ENCODE assay signal across 22 cellular contexts in genomic region chr19:4983346-4984105, GRCh38. TPM values are rescaled to one million over a fixed set of nuclear protein-coding genes. Genes with fewer than 3 reads are reported as not detected.
DNase-seq lines count a peak whose midpoint lies in the region; ATAC-seq and TF ChIP-seq lines count a peak whose summit lies in the region.
"Had no signal": no experiment of that assay in that cellular context is flagged by ENCODE, and none has a peak within 500 bp of the region (broad histone marks: within the 10 kb centered on the region; RNA-seq: fewer than 3 reads in every experiment).

No MANE protein-coding gene starts in this region.

- H3K4me3 ChIP-seq in cardiac muscle cell (no peak overlapping the region), lower lobe of right lung (no peak overlapping the region), upper lobe of left lung (no peak overlapping the region), SJCRH30 (no peak overlapping the region)
- H3K4me3 ChIP-seq: Peyer's patch, uterus had no signal

- DNase-seq in cardiac muscle cell (ENCODE audit: low read depth in 1 of 2, low spot score in 1 of 2) = no peak
- no peak for DNase-seq in left ventricle myocardium superior
- no peak for DNase-seq in WTC11 (ENCODE audit: low spot score)
- no peak for DNase-seq in lower lobe of right lung
- no peak for DNase-seq in upper lobe of left lung
- DNase-seq in NCI-H1436 (lab: John Stamatoyannopoulos, UW) = no peak
- no peak for DNase-seq in SJCRH30
- no peak for DNase-seq in NCI-H1417 treated with DMSO at 0.1 percent for 48 hours (lab: John Stamatoyannopoulos, UW)
- DNase-seq: activated CD4-positive, alpha-beta memory T cell treated with anti-CD3 and anti-CD28 coated beads, Interleukin-2, amount 10 ng/mL, durations not matched to agents 7 days and 5 days; activated CD4-positive, CD25-positive, alpha-beta regulatory T cell treated with anti-CD3 and anti-CD28 coated beads, Interleukin-2, amount 50 U/mL, for 72 hours; amygdala; CD4-positive, alpha-beta memory T cell; midbrain; naive thymus-derived CD4-positive, alpha-beta T cell; NCI-H1436 treated with DMSO at 0.1 percent for 48 hours; Peyer's patch; stimulated activated CD4-positive, alpha-beta T cell treated with anti-CD3 and anti-CD28 coated beads, Interleukin-2, amount 100 ng/mL, for 48 hours; T-helper 1 cell; uterus had no signal

- H3K4me1 ChIP-seq in cardiac muscle cell (ENCODE audit: low read depth) (peaks cover 44% of the 10 kb centered on the region), lower lobe of right lung (peaks cover 50% of the 10 kb centered on the region), upper lobe of left lung (peaks cover 39 to 71% (median 52%) of the 10 kb centered on the region in 4 donors), SJCRH30 (peaks cover 23% of the 10 kb centered on the region)

- intact Hi-C loops in left ventricle myocardium superior (cut with micrococcal nuclease) (no loop called here), lower lobe of right lung (cut with DNase I) (no loop called here)

- 73 to 83% methylated on average over 18 to 22 of the region's 23 CpGs for whole genome bisulfite sequencing in upper lobe of left lung, 2 donors

- H3K27ac ChIP-seq in cardiac muscle cell (peak overlapping the region; percentile 90), lower lobe of right lung (peak overlapping the region; percentile 41), upper lobe of left lung (peak overlapping the region in 3 of 4 donors; percentile 26 to 59 (median 57)), SJCRH30 (no peak overlapping the region)
- H3K27ac ChIP-seq: Peyer's patch, uterus had no signal

- no peak overlapping the region for H3K4me3 Mint-ChIP-seq in WTC11
- H3K4me3 Mint-ChIP-seq: activated CD4-positive, alpha-beta memory T cell treated with anti-CD3 and anti-CD28 coated beads, Interleukin-2, amount 10 ng/mL, durations not matched to agents 7 days and 5 days; activated naive CD4-positive, alpha-beta T cell treated with anti-CD3 and anti-CD28 coated beads, Interleukin-2, amount 50 U/mL, for 24 hours; CD4-positive, alpha-beta memory T cell; naive thymus-derived CD4-positive, alpha-beta T cell; stimulated activated effector memory CD8-positive, alpha-beta T cell treated with anti-CD3 and anti-CD28 coated beads, Interleukin-12 subunit alpha, Interleukin-12 subunit beta, amount 100 ng/mL, for 72 hours had no signal

- H3K36me3 ChIP-seq in cardiac muscle cell (no peaks in the 10 kb centered on the region), lower lobe of right lung (peaks cover 5% of the 10 kb centered on the region), upper lobe of left lung (no peaks in the 10 kb centered on the region), SJCRH30 (no peaks in the 10 kb centered on the region)
- H3K36me3 ChIP-seq: Peyer's patch, uterus had no signal

- no peaks in the 10 kb centered on the region for H3K36me3 Mint-ChIP-seq in WTC11
- H3K36me3 Mint-ChIP-seq: activated naive CD4-positive, alpha-beta T cell treated with anti-CD3 and anti-CD28 coated beads, Interleukin-2, amount 50 U/mL, for 24 hours; CD4-positive, alpha-beta memory T cell had no signal

- no peak for ATAC-seq in left ventricle myocardium superior
- ATAC-seq in WTC11 = no peak
- ATAC-seq in lower lobe of right lung = no peak
- no peak for ATAC-seq in upper lobe of left lung (ENCODE audit: low FRiP score in 2 of 2)
- ATAC-seq: naive thymus-derived CD4-positive, alpha-beta T cell; stimulated activated effector memory CD8-positive, alpha-beta T cell treated with anti-CD3 and anti-CD28 coated beads, Interleukin-12 subunit alpha, Interleukin-12 subunit beta, amount 100 ng/mL, for 72 hours had no signal

- H3K4me1 Mint-ChIP-seq in WTC11 = peaks cover 33% of the 10 kb centered on the region

- no peaks in the 10 kb centered on the region for H3K27me3 Mint-ChIP-seq in WTC11 (ENCODE audit: low read depth)
- H3K27me3 Mint-ChIP-seq: activated CD4-positive, alpha-beta memory T cell treated with anti-CD3 and anti-CD28 coated beads, Interleukin-2, amount 10 ng/mL, durations not matched to agents 7 days and 5 days; activated naive CD4-positive, alpha-beta T cell treated with anti-CD3 and anti-CD28 coated beads, Interleukin-2, amount 50 U/mL, for 24 hours; CD4-positive, alpha-beta memory T cell; naive thymus-derived CD4-positive, alpha-beta T cell had no signal

- no peak for TF ChIP-seq POLR2A in upper lobe of left lung (IDR thresholded peaks at IDR 0.05)

- TF ChIP-seq CTCF in cardiac muscle cell (IDR thresholded peaks at IDR 0.05; ENCODE audit: low read depth, low read length) (no peak), WTC11 (IDR thresholded peaks at IDR 0.05) (no peak), lower lobe of right lung (IDR thresholded peaks at IDR 0.05) (no peak), upper lobe of left lung (IDR thresholded peaks at IDR 0.05) (no peak)

- no peaks in the 10 kb centered on the region for H3K9me3 Mint-ChIP-seq in WTC11
- H3K9me3 Mint-ChIP-seq: activated CD4-positive, alpha-beta memory T cell treated with anti-CD3 and anti-CD28 coated beads, Interleukin-2, amount 10 ng/mL, durations not matched to agents 7 days and 5 days; activated naive CD4-positive, alpha-beta T cell treated with anti-CD3 and anti-CD28 coated beads, Interleukin-2, amount 50 U/mL, for 24 hours; activated T-helper 2 cell treated with anti-CD3 and anti-CD28 coated beads, Interferon-gamma antibody, Interleukin-2, Interleukin-4, amounts not matched to agents 10 μg/mL and 5 μg/mL and 100 μg/mL, durations not matched to agents 14 hours and 24 hours and 36 hours; CD4-positive, alpha-beta memory T cell; naive thymus-derived CD4-positive, alpha-beta T cell; stimulated activated effector memory CD8-positive, alpha-beta T cell treated with anti-CD3 and anti-CD28 coated beads, Interleukin-12 subunit alpha, Interleukin-12 subunit beta, amount 100 ng/mL, for 72 hours had no signal

- peak overlapping the region; percentile 68; the same call in 1 of the 2 replicates for H3K27ac Mint-ChIP-seq in WTC11
- H3K27ac Mint-ChIP-seq: activated CD4-positive, alpha-beta memory T cell treated with anti-CD3 and anti-CD28 coated beads, Interleukin-2, amount 10 ng/mL, durations not matched to agents 7 days and 5 days; activated naive CD4-positive, alpha-beta T cell treated with anti-CD3 and anti-CD28 coated beads, Interleukin-2, amount 50 U/mL, for 24 hours; activated T-helper 2 cell treated with anti-CD3 and anti-CD28 coated beads, Interferon-gamma antibody, Interleukin-2, Interleukin-4, amounts not matched to agents 10 μg/mL and 5 μg/mL and 100 μg/mL, durations not matched to agents 14 hours and 24 hours and 36 hours; stimulated activated effector memory CD8-positive, alpha-beta T cell treated with anti-CD3 and anti-CD28 coated beads, Interleukin-12 subunit alpha, Interleukin-12 subunit beta, amount 100 ng/mL, for 72 hours had no signal

- POLR2A ChIA-PET in WTC11 (lab: Charles Lee) = interaction anchor here (0.6 to 0.8 kb wide), 2 partner anchors 12 to 15 kb away, joined by 3 to 7 read pairs; partner anchors contain the start of gene KDM4B

- H3K27me3 ChIP-seq in cardiac muscle cell (no peaks in the 10 kb centered on the region), lower lobe of right lung (ENCODE audit: low read depth) (no peaks in the 10 kb centered on the region), upper lobe of left lung (no peaks in the 10 kb centered on the region), SJCRH30 (no peaks in the 10 kb centered on the region)
- H3K27me3 ChIP-seq: Peyer's patch, uterus had no signal

- CTCF ChIA-PET in WTC11 (lab: Charles Lee) = interaction anchor here (0.5 to 1.6 kb wide), 6 partner anchors 12 to 174 kb away, joined by 3 to 6 read pairs (median 3); partner anchors contain the start of gene PLIN3

- H3K9me3 ChIP-seq in cardiac muscle cell (ENCODE audit: low read depth) (no peaks in the 10 kb centered on the region), lower lobe of right lung (no peaks in the 10 kb centered on the region), upper lobe of left lung (no peaks in the 10 kb centered on the region), SJCRH30 (replicated peaks) (no peaks in the 10 kb centered on the region)
- H3K9me3 ChIP-seq: Peyer's patch, uterus had no signal

- TF ChIP-seq EP300 in upper lobe of left lung (IDR thresholded peaks at IDR 0.05) = no peak

TF ChIP-seq in WTC11, 78 proteins besides CTCF, POLR2A, EP300 and RAD21:
- TF ChIP-seq ZNF317 (CRISPR knock-in tag; IDR thresholded peaks at IDR 0.05; ENCODE audit: borderline replicate concordance, low read depth) (no peak), ZNF423 (CRISPR knock-in tag; IDR thresholded peaks at IDR 0.05) (peak; percentile 78)

RNA-seq across cellular contexts. Expression of gene KDM4B, which starts 14.6 kb away (rescaled TPM):
- total RNA-seq in cardiac muscle cell = 58.5 and 90.6 TPM in 2 replicates
- polyA plus RNA-seq in cardiac muscle cell = 74.6 and 79.5 TPM in 2 replicates
- total RNA-seq in left ventricle myocardium superior = 36.4 TPM
- 43.2 to 56.0 TPM (median 53.1 TPM) in 3 replicates for total RNA-seq in WTC11 (2021)
- total RNA-seq in lower lobe of right lung = 40.3 TPM
- 100 to 1,000 TPM in 1 of 6 donors, 10 to 100 TPM in 5; 28.1 to 112 (median 38.2) TPM for total RNA-seq in upper lobe of left lung
- 15.5 and 16.2 TPM in 2 replicates for total RNA-seq in SJCRH30 (2014; rRNA removed; shearing (Covaris generic))
